In the genomic region with DNA sequence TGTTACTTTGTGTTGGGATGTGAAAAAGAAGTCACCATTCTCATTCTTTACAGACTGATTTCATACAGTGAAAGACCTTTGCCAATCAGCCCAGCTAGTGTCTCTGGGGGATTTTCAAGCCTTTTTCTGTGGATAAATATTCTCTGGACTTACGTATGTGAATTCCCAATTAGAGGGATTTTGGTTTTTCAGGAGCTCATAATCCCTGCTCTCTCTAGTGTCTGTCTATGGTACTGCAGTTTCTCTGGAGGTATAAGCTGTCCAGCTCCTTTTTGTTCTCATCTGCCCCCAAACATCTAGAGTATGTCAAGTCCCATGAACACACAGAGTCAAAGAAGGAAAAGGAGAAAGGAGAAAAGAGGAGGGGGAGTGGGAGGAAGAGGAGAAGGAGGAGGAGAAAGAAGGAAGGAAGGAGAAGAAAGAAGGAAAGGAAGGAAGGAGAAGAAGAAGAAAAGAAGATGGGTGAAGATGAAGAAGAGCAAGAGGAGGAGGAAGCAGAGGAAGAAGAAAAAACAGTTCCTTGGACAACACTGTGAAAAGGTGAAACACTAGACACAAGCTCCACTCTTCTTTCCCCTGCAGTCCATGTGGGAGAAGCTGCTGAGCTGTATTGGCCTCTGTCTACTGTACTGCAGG, we compare ENCODE assay signal across 8 cellular contexts.
DNase-seq lines count a peak whose midpoint lies in the region; ATAC-seq, FAIRE-seq and TF ChIP-seq lines count a peak whose summit lies in the region.

No MANE protein-coding gene starts in this region.

- H3K56ac ChIP-seq in mesendoderm (ENCODE audit: low read length) = no peak overlapping the region

- H3K4me3 ChIP-seq in Caco-2 (ENCODE audit: low read depth, low read length) = no peak overlapping the region
- H3K4me3 ChIP-seq in bronchial epithelial cell (ENCODE audit: low read depth, low read length) = no peak overlapping the region
- H3K4me3 ChIP-seq in mesendoderm (ENCODE audit: low read length) = no peak overlapping the region
- no peak overlapping the region for H3K4me3 ChIP-seq in SJCRH30

- H4K8ac ChIP-seq in mesendoderm (ENCODE audit: low read depth, low read length) = no peak overlapping the region

- no peak for ATAC-seq in GM18907 (IDR thresholded peaks at IDR 0.05; ENCODE audit: unreplicated experiment)
- ATAC-seq in GM18498 (IDR thresholded peaks at IDR 0.05; ENCODE audit: unreplicated experiment) = no peak

- H3K27ac Mint-ChIP-seq in Caco-2 (ENCODE audit: unreplicated experiment) = no peak overlapping the region

- BruUV-seq in Caco-2 (replicated peaks; lab: Mats Ljungman, UMichigan) = no TSS peak

- H3K4me3 Mint-ChIP-seq in Caco-2 (ENCODE audit: unreplicated experiment) = no peak overlapping the region

- H3K36me3 ChIP-seq in Caco-2 (ENCODE audit: control insufficient read depth, insufficient read depth, low read length) = no peaks in the 10 kb centered on the region
- no peaks in the 10 kb centered on the region for H3K36me3 ChIP-seq in bronchial epithelial cell (ENCODE audit: control insufficient read depth, insufficient read depth, low read length)
- H3K36me3 ChIP-seq in mesendoderm (ENCODE audit: control insufficient read depth, insufficient read depth, low read length) = no peaks in the 10 kb centered on the region
- peaks cover 5% of the 10 kb centered on the region; the same call in 1 of the 2 replicates for H3K36me3 ChIP-seq in SJCRH30

- H3K23ac ChIP-seq in mesendoderm (ENCODE audit: low read length) = no peak overlapping the region

- intact Hi-C loops in Caco-2 (cut with micrococcal nuclease; ENCODE audit: unreplicated experiment) = loop anchor here (1.0 to 2.0 kb wide), 2 partner anchors 92 to 274 kb away; no protein-coding TSS in a partner anchor

- no peak overlapping the region for H3K18ac ChIP-seq in mesendoderm (ENCODE audit: low read length)

- peak; percentile 55 for TF ChIP-seq RAD21 in Ishikawa (IDR thresholded peaks at IDR 0.05; ENCODE audit: low read depth)

- H3K9me3 ChIP-seq in Caco-2 (no peaks in the 10 kb centered on the region), SJCRH30 (replicated peaks) (peaks cover 16% of the 10 kb centered on the region)

- H3K27ac ChIP-seq in mesendoderm (ENCODE audit: low read depth, low read length) (no peak overlapping the region), SJCRH30 (no peak overlapping the region)

- no peak overlapping the region for H3K4ac ChIP-seq in mesendoderm (ENCODE audit: low read depth, low read length)

- CTCF ChIA-PET in Caco-2 (lab: Charles Lee) = interaction anchor here (0.6 to 1.9 kb wide), 17 partner anchors 9 to 287 kb away, joined by 3 to 33 read pairs (median 3); no protein-coding TSS in a partner anchor

- H3K36me3 Mint-ChIP-seq in Caco-2 (ENCODE audit: insufficient read depth, unreplicated experiment) = no peaks in the 10 kb centered on the region

- no peak for FAIRE-seq in bronchial epithelial cell (lab: Jason Lieb, UNC)

- peak; percentile 53 to 58 for TF ChIP-seq CTCF in Caco-2 (IDR thresholded peaks at IDR 0.05; ENCODE audit: insufficient read depth in 1 of 2, low read depth in 1 of 2, low read length in 1 of 2, severe bottlenecking in 1 of 2, unreplicated experiment in 1 of 2)
- peak; percentile 64 for TF ChIP-seq CTCF in bronchial epithelial cell (IDR thresholded peaks at IDR 0.05; ENCODE audit: insufficient read depth, low read length, severe bottlenecking)

- no peak overlapping the region for H3K9ac ChIP-seq in mesendoderm (ENCODE audit: low read length)

- no peak overlapping the region for H2BK5ac ChIP-seq in mesendoderm (ENCODE audit: low read length)

- no peaks in the 10 kb centered on the region for H3K79me2 ChIP-seq in mesendoderm (ENCODE audit: control insufficient read depth, insufficient read depth, low read length)

- H3K4me1 ChIP-seq in Caco-2 (no peaks in the 10 kb centered on the region), mesendoderm (ENCODE audit: control insufficient read depth, low read depth, low read length) (no peaks in the 10 kb centered on the region), SJCRH30 (peaks cover 19% of the 10 kb centered on the region)

- no peak overlapping the region for H2BK15ac ChIP-seq in mesendoderm (replicated peaks; ENCODE audit: low read depth)

- no peaks in the 10 kb centered on the region for H3K4me1 Mint-ChIP-seq in Caco-2 (ENCODE audit: low read depth, unreplicated experiment)

- H3K79me1 ChIP-seq in mesendoderm (ENCODE audit: low read length) = no peaks in the 10 kb centered on the region

- no peak for TF ChIP-seq EP300 in Ishikawa (IDR thresholded peaks at IDR 0.05; ENCODE audit: borderline replicate concordance)

- no peak overlapping the region for H2BK120ac ChIP-seq in mesendoderm (ENCODE audit: low read depth, low read length)

- DNase-seq in Caco-2 = peak in 1 of 2 experiments; percentile 24
- DNase-seq in bronchial epithelial cell (ENCODE audit: low read depth) = peak; percentile 47
- peak; percentile 48 for DNase-seq in mesendoderm
- no peak for DNase-seq in SJCRH30
- no peak for DNase-seq in NCI-H1048 (lab: John Stamatoyannopoulos, UW)

- H3K27me3 Mint-ChIP-seq in Caco-2 (ENCODE audit: insufficient read depth, unreplicated experiment) = peaks cover 7% of the 10 kb centered on the region

- no CpG with 5 or more reads among the region's 1 CpG for WGBS in mesendoderm (ENCODE audit: extremely low coverage, insufficient coverage, low lambda C conversion rate)

- no peak overlapping the region for H2AK5ac ChIP-seq in mesendoderm (ENCODE audit: low read length)

- no peaks in the 10 kb centered on the region for H3K9me3 Mint-ChIP-seq in Caco-2 (ENCODE audit: unreplicated experiment)

- H4K5ac ChIP-seq in mesendoderm (ENCODE audit: low read length) = no peak overlapping the region

- POLR2A ChIA-PET in Caco-2 (lab: Charles Lee) = no interaction called here

- no peak overlapping the region for H3K4me2 ChIP-seq in mesendoderm (ENCODE audit: low read length)

- H3K27me3 ChIP-seq in Caco-2 (replicated peaks; ENCODE audit: control insufficient read depth, insufficient read depth, low read length) (no peaks in the 10 kb centered on the region; the same call in 1 of the 2 replicates), bronchial epithelial cell (ENCODE audit: control insufficient read depth, insufficient read depth, low read length) (no peaks in the 10 kb centered on the region), mesendoderm (ENCODE audit: insufficient read depth, low read length, poor library complexity) (no peaks in the 10 kb centered on the region), SJCRH30 (no peaks in the 10 kb centered on the region)

TF ChIP-seq in Ishikawa, 13 proteins besides CTCF, POLR2A, EP300 and RAD21:
- TF ChIP-seq, protein P1, sequence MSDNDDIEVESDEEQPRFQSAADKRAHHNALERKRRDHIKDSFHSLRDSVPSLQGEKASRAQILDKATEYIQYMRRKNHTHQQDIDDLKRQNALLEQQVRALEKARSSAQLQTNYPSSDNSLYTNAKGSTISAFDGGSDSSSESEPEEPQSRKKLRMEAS (IDR thresholded peaks at IDR 0.05) = no peak
- TF ChIP-seq CEBPB (IDR thresholded peaks at IDR 0.05) (no peak), YY1 (IDR thresholded peaks at IDR 0.05; ENCODE audit: low read depth) (no peak), CREB1 (IDR thresholded peaks at IDR 0.05; ENCODE audit: low read depth) (no peak), ZBTB7A (IDR thresholded peaks at IDR 0.05; ENCODE audit: low read depth) (no peak), NFIC (IDR thresholded peaks at IDR 0.05) (no peak), EGR1 (IDR thresholded peaks at IDR 0.05) (no peak), TEAD4 (IDR thresholded peaks at IDR 0.05) (no peak), TAF1 (IDR thresholded peaks at IDR 0.05; ENCODE audit: low read depth) (no peak), TCF12 (IDR thresholded peaks at IDR 0.05; ENCODE audit: low read depth) (no peak), FOXM1 (IDR thresholded peaks at IDR 0.05; ENCODE audit: borderline replicate concordance, low read depth) (no peak)
- TF ChIP-seq, protein P2, sequence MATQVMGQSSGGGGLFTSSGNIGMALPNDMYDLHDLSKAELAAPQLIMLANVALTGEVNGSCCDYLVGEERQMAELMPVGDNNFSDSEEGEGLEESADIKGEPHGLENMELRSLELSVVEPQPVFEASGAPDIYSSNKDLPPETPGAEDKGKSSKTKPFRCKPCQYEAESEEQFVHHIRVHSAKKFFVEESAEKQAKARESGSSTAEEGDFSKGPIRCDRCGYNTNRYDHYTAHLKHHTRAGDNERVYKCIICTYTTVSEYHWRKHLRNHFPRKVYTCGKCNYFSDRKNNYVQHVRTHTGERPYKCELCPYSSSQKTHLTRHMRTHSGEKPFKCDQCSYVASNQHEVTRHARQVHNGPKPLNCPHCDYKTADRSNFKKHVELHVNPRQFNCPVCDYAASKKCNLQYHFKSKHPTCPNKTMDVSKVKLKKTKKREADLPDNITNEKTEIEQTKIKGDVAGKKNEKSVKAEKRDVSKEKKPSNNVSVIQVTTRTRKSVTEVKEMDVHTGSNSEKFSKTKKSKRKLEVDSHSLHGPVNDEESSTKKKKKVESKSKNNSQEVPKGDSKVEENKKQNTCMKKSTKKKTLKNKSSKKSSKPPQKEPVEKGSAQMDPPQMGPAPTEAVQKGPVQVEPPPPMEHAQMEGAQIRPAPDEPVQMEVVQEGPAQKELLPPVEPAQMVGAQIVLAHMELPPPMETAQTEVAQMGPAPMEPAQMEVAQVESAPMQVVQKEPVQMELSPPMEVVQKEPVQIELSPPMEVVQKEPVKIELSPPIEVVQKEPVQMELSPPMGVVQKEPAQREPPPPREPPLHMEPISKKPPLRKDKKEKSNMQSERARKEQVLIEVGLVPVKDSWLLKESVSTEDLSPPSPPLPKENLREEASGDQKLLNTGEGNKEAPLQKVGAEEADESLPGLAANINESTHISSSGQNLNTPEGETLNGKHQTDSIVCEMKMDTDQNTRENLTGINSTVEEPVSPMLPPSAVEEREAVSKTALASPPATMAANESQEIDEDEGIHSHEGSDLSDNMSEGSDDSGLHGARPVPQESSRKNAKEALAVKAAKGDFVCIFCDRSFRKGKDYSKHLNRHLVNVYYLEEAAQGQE (IDR thresholded peaks at IDR 0.05; ENCODE audit: low read depth) = no peak
- TF ChIP-seq, protein P3, sequence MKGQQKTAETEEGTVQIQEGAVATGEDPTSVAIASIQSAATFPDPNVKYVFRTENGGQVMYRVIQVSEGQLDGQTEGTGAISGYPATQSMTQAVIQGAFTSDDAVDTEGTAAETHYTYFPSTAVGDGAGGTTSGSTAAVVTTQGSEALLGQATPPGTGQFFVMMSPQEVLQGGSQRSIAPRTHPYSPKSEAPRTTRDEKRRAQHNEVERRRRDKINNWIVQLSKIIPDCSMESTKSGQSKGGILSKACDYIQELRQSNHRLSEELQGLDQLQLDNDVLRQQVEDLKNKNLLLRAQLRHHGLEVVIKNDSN (IDR thresholded peaks at IDR 0.05) = no peak

Comparison
In these comparisons a context has a peak if more than half of its experiments do, and no peak if none do; other contexts are left out.
1. DNase-seq: peak in bronchial epithelial cell (single experiment) and mesendoderm (single experiment); none in SJCRH30 (0 of 2) and NCI-H1048 (single experiment).